ENCODE assay signal across 9 cellular contexts in genomic region chr12:125683748-125684381, GRCh38.
DNase-seq lines count a peak whose midpoint lies in the region; ATAC-seq and TF ChIP-seq lines count a peak whose summit lies in the region.
"Had no signal": no experiment of that assay in that cellular context is flagged by ENCODE, and none has a peak within 500 bp of the region (broad histone marks: within the 10 kb centered on the region; RNA-seq: fewer than 3 reads in every experiment).

No MANE protein-coding gene starts in this region.

- no peak overlapping the region for H3K4me2 ChIP-seq in OCI-LY7 (ENCODE audit: low read length)

- TF ChIP-seq CTCF in HEK293 (tag by site-specific recombination; IDR thresholded peaks at IDR 0.05) = peak; percentile 76
- peak; percentile 80 for TF ChIP-seq CTCF in OCI-LY7 (conservative IDR thresholded peaks at IDR 0.05; ENCODE audit: low read length)
- no peak for TF ChIP-seq CTCF in CD8-positive, alpha-beta T cell (IDR thresholded peaks at IDR 0.05)

- no TSS peak for BruUV-seq in OCI-LY7 (replicated peaks; lab: Mats Ljungman, UMichigan)

- CTCF ChIA-PET in HEK293 (lab: Yijun Ruan, JAX) (interaction anchor here (0.7 to 0.8 kb wide), 3 partner anchors 12 to 23 kb away, joined by 3 to 4 read pairs (median 3); no protein-coding TSS in a partner anchor), OCI-LY7 (lab: Charles Lee; ENCODE audit: unreplicated experiment) (no interaction called here)
- CTCF ChIA-PET in CD8-positive, alpha-beta T cell (lab: Charles Lee) = no interaction called here

- H3K4me1 ChIP-seq in HEK293 (ENCODE audit: control insufficient read depth, insufficient read depth, low read length) (no peaks in the 10 kb centered on the region), OCI-LY7 (ENCODE audit: insufficient read depth, low read length, poor library complexity, severe bottlenecking) (no peaks in the 10 kb centered on the region)
- no peaks in the 10 kb centered on the region for H3K4me1 ChIP-seq in CD8-positive, alpha-beta T cell (ENCODE audit: insufficient read depth, low read length)

- no peaks in the 10 kb centered on the region for H4K20me1 ChIP-seq in OCI-LY7 (ENCODE audit: insufficient read depth, low read length)
- H4K20me1 ChIP-seq: BLaER1 treated with 17β-estradiol and CSF1 and Interleukin-3, amounts not matched to agents 10 nM and 100 nM had no signal

- H3K27me3 ChIP-seq in CD8-positive, alpha-beta T cell (ENCODE audit: insufficient read depth, low read length) = no peaks in the 10 kb centered on the region
- H3K27me3 ChIP-seq: BLaER1 treated with 17β-estradiol and CSF1 and Interleukin-3, amounts not matched to agents 10 nM and 100 nM had no signal

- no peaks in the 10 kb centered on the region for H3K9me2 ChIP-seq in OCI-LY7 (ENCODE audit: insufficient read depth, low read length)

- H3K4me3 ChIP-seq in HEK293 (ENCODE audit: low read depth, low read length) = no peak overlapping the region
- no peak overlapping the region for H3K4me3 ChIP-seq in OCI-LY7 (ENCODE audit: low read depth, low read length, poor library complexity, severe bottlenecking)
- no peak overlapping the region for H3K4me3 ChIP-seq in CD8-positive, alpha-beta T cell (ENCODE audit: low read depth, low read length)
- H3K4me3 ChIP-seq: BLaER1 treated with 17β-estradiol and CSF1 and Interleukin-3, amounts not matched to agents 10 nM and 100 nM had no signal

- H3K27ac Mint-ChIP-seq in CD8-positive, alpha-beta T cell = no peak overlapping the region

- H3K4me3 Mint-ChIP-seq in CD8-positive, alpha-beta T cell = no peak overlapping the region

- no peaks in the 10 kb centered on the region for H3K4me1 Mint-ChIP-seq in CD8-positive, alpha-beta T cell (ENCODE audit: low read depth)

- H3K36me3 ChIP-seq in HEK293 (ENCODE audit: control insufficient read depth in 2 of 2, insufficient read depth in 1 of 2, low read length in 2 of 2) = no peaks in the 10 kb centered on the region
- no peaks in the 10 kb centered on the region for H3K36me3 ChIP-seq in OCI-LY7 (ENCODE audit: insufficient read depth, low read length)
- H3K36me3 ChIP-seq in CD8-positive, alpha-beta T cell (ENCODE audit: insufficient read depth, low read length) = no peaks in the 10 kb centered on the region
- H3K36me3 ChIP-seq: BLaER1 treated with 17β-estradiol and CSF1 and Interleukin-3, amounts not matched to agents 10 nM and 100 nM had no signal

- intact Hi-C loops in OCI-LY7 (cut with micrococcal nuclease; ENCODE audit: unreplicated experiment) = loop anchor here (2.0 to 5.0 kb wide), 2 partner anchors 152 to 501 kb away; no protein-coding TSS in a partner anchor
- intact Hi-C loops in CD8-positive, alpha-beta T cell (cut with DNase I, micrococcal nuclease) = no loop called here

- POLR2A ChIA-PET in HEK293 (lab: Yijun Ruan, JAX) = no interaction called here
- POLR2A ChIA-PET in OCI-LY7 (lab: Charles Lee) = interaction anchor here (0.7 kb wide), 1 partner anchor 338 kb away, joined by 3 read pairs; no protein-coding TSS in a partner anchor
- POLR2A ChIA-PET in CD8-positive, alpha-beta T cell (lab: Charles Lee) = no interaction called here

- ATAC-seq in CD8-positive, alpha-beta T cell = no peak

- DNase-seq in NCI-H82 (lab: John Stamatoyannopoulos, UW) (peak; percentile 71), NCI-H82 treated with DMSO at 0.1 percent for 48 hours (lab: John Stamatoyannopoulos, UW; ENCODE audit: unreplicated experiment) (no peak), OCI-LY7 (ENCODE audit: low spot score) (peak; percentile 61), kidney tubule cell (ENCODE audit: low spot score) (peak; percentile 8), DMS79 treated with DMSO at 0.1 percent for 48 hours (lab: John Stamatoyannopoulos, UW) (no peak), HuH-7.5 (ENCODE audit: low spot score) (no peak)
- no peak for DNase-seq in CD8-positive, alpha-beta T cell

- no peaks in the 10 kb centered on the region for H3K9me3 Mint-ChIP-seq in CD8-positive, alpha-beta T cell

- no peak overlapping the region for H3K27ac ChIP-seq in HEK293 (ENCODE audit: extremely low read depth, low read depth, low read length)
- no peak overlapping the region for H3K27ac ChIP-seq in OCI-LY7 (ENCODE audit: low read depth, low read length, poor library complexity, severe bottlenecking)
- no peak overlapping the region for H3K27ac ChIP-seq in CD8-positive, alpha-beta T cell (ENCODE audit: low read depth, low read length)

- H3K79me2 ChIP-seq in OCI-LY7 (ENCODE audit: insufficient read depth, low read depth, low read length) = no peaks in the 10 kb centered on the region

- H3K9me3 ChIP-seq in HEK293 (ENCODE audit: control insufficient read depth, insufficient read depth, low read depth, low read length) (no peaks in the 10 kb centered on the region), OCI-LY7 (ENCODE audit: low read length) (no peaks in the 10 kb centered on the region)
- no peaks in the 10 kb centered on the region for H3K9me3 ChIP-seq in CD8-positive, alpha-beta T cell (ENCODE audit: low read length)
- H3K9me3 ChIP-seq: BLaER1 treated with 17β-estradiol and CSF1 and Interleukin-3, amounts not matched to agents 10 nM and 100 nM had no signal

- peaks cover 14% of the 10 kb centered on the region for H3K27me3 Mint-ChIP-seq in CD8-positive, alpha-beta T cell (ENCODE audit: low read depth)

- no peak overlapping the region for H2AFZ ChIP-seq in OCI-LY7 (ENCODE audit: low read length)

- no peaks in the 10 kb centered on the region for H3K36me3 Mint-ChIP-seq in CD8-positive, alpha-beta T cell

TF ChIP-seq in HEK293, 187 proteins besides CTCF, POLR2A, EP300 and RAD21:
- TF ChIP-seq ZNF692 (tag by site-specific recombination; IDR thresholded peaks at IDR 0.05) = no peak
- TF ChIP-seq MZF1 (tag by site-specific recombination; IDR thresholded peaks at IDR 0.05; ENCODE audit: borderline replicate concordance) = no peak
- TF ChIP-seq ZBTB26 (tag by site-specific recombination; optimal IDR thresholded peaks at IDR 0.05) = peak; percentile 23
- TF ChIP-seq ZNF19 (tag by site-specific recombination; IDR thresholded peaks at IDR 0.05; ENCODE audit: low read depth) = no peak
- TF ChIP-seq ZNF518A (tag by site-specific recombination; conservative IDR thresholded peaks at IDR 0.05; ENCODE audit: low read depth) = no peak
- no peak for TF ChIP-seq ZNF792 (tag by site-specific recombination; IDR thresholded peaks at IDR 0.05)
TF ChIP-seq in HEK293: peak in this region for 1.

Comparison
In these comparisons a context has a peak if more than half of its experiments do, and no peak if none do; other contexts are left out.
1. DNase-seq: peak in NCI-H82 (single experiment), OCI-LY7 (single experiment) and kidney tubule cell (single experiment); none in NCI-H82 treated with DMSO at 0.1 percent for 48 hours (single experiment), CD8-positive, alpha-beta T cell (0 of 7), DMS79 treated with DMSO at 0.1 percent for 48 hours (single experiment) and HuH-7.5 (single experiment).